11 cellular contexts compared by ENCODE assay signal in the genomic region with DNA sequence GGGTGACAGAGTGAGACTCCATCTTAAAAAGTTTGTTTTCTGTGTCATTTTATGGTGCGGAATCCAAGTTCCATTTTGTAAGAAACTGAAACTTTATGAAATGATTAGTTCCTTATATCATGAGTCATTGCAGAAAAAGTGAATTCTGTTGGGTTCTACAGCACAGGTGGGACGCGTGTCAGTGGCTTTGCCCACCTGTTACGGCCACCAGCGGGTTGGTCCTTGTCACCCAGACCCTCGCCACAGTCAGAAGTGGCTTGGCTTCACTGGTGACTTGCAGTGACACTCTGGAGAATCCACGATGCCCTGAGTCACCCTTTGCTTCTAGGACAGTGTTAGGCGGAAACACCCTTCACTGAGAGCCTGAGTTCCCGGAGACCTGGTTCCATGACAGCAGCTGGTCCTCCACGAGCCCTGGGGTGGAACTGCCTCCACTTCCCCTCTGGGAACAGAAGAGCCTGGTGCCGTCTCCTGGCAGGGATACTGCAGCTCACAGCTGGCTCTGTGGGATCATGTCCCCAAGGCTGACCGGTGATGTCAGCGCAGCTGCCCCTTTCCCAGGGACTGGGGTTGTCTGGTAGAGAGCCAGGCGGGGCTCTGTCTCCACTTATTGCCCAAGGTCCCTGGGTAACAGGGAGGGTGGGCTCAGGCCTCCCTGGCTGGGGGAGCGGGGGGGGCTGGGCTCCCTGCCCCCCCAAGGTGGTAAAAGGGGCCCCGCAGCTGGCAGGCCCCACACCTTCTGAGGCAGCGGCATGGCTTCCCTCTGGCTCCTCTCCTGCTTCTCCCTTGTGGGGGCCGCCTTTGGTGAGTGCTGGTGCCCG. TPM values are rescaled to one million over a fixed set of nuclear protein-coding genes. Genes with fewer than 3 reads are reported as not detected.
DNase-seq lines count a peak whose midpoint lies in the region; ATAC-seq and TF ChIP-seq lines count a peak whose summit lies in the region.
"Had no signal": no experiment of that assay in that cellular context is flagged by ENCODE, and none has a peak within 500 bp of the region (broad histone marks: within the 10 kb centered on the region; RNA-seq: fewer than 3 reads in every experiment).

Gene CTRB1 (plus strand): TSS at position 733 of the 821 bp plus-strand sequence. CDS start 20 bp downstream, at position 753.

- no peaks in the 10 kb centered on the region for H3K4me1 Mint-ChIP-seq in WTC11

- no peak within 1 kb of the TSS for H3K4me3 Mint-ChIP-seq in WTC11

- H3K9ac ChIP-seq in OCI-LY1 (ENCODE audit: low read length): no peak within 1 kb of the TSS

- peaks cover 14% of the 10 kb centered on the region for H3K4me1 ChIP-seq in OCI-LY1 (ENCODE audit: insufficient read depth, low read length, severe bottlenecking)

- no peak within 1 kb of the TSS for H2AFZ ChIP-seq in OCI-LY1 (ENCODE audit: low read length)

- POLR2A ChIA-PET in WTC11 (lab: Charles Lee): no interaction called here

- no peak within 1 kb of the TSS for H3K27ac Mint-ChIP-seq in WTC11

- ATAC-seq in GM18502 (IDR thresholded peaks at IDR 0.05; ENCODE audit: poor library complexity, unreplicated experiment) (peak; percentile 83), GM21526 (IDR thresholded peaks at IDR 0.05; ENCODE audit: low FRiP score, unreplicated experiment) (peak; percentile 79), WTC11 (no peak)

- H3K27ac ChIP-seq in OCI-LY1 (ENCODE audit: low read depth, low read length, poor library complexity, severe bottlenecking): no peak within 1 kb of the TSS

- CTCF ChIA-PET in WTC11 (lab: Charles Lee): interaction anchor here (3.0 kb wide), 1 partner anchor 15 kb away, joined by 12 read pairs; no protein-coding TSS in a partner anchor

- H3K36me3 ChIP-seq in OCI-LY1 (ENCODE audit: insufficient read depth, low read length): no peaks in the 10 kb centered on the region; the same call in 1 of the 2 replicates

- no peak for DNase-seq in mucosa of gallbladder (ENCODE audit: low spot score)
- no peak for DNase-seq in DMS153 treated with DMSO at 0.1 percent for 48 hours (lab: John Stamatoyannopoulos, UW; ENCODE audit: unreplicated experiment)
- DNase-seq in WTC11 (ENCODE audit: low spot score): no peak
- DNase-seq in HuH-7.5 (ENCODE audit: low spot score): no peak
- no peak for DNase-seq in HPDE6-E6E7 (ENCODE audit: extremely low spot score)
- DNase-seq: cerebellar nuclear complex, mammary epithelial cell had no signal

- no peaks in the 10 kb centered on the region for H4K20me1 ChIP-seq in OCI-LY1 (ENCODE audit: insufficient read depth, low read length)

- no peaks in the 10 kb centered on the region for H3K27me3 Mint-ChIP-seq in WTC11 (ENCODE audit: low read depth)

- H3K36me3 Mint-ChIP-seq in WTC11: no peaks in the 10 kb centered on the region

- H3K9me2 ChIP-seq in OCI-LY1 (ENCODE audit: low read depth, low read length): no peaks in the 10 kb centered on the region

- H3K9me3 Mint-ChIP-seq in WTC11: no peaks in the 10 kb centered on the region

- TF ChIP-seq CTCF in OCI-LY1 (IDR thresholded peaks at IDR 0.05; ENCODE audit: low read length): no peak
- no peak for TF ChIP-seq CTCF in WTC11 (IDR thresholded peaks at IDR 0.05)

- H3K27me3 ChIP-seq in OCI-LY1 (ENCODE audit: insufficient read depth, low read length): no peaks in the 10 kb centered on the region

- peak within 1 kb of the TSS; percentile 37; the same call in 1 of the 2 replicates for H3K4me2 ChIP-seq in OCI-LY1 (ENCODE audit: low read length)

- no peaks in the 10 kb centered on the region for H3F3A ChIP-seq in OCI-LY1 (ENCODE audit: insufficient read depth, low read length)

- no peaks in the 10 kb centered on the region for H3K79me2 ChIP-seq in OCI-LY1 (ENCODE audit: insufficient read depth, low read length)

- H3K9me3 ChIP-seq in OCI-LY1 (ENCODE audit: low read length): no peaks in the 10 kb centered on the region

- H3K4me3 ChIP-seq in OCI-LY1 (ENCODE audit: low read depth, low read length, poor library complexity, severe bottlenecking): no peak within 1 kb of the TSS

TF ChIP-seq in WTC11, 78 proteins besides CTCF, POLR2A, EP300 and RAD21 (continues in another document):
- TF ChIP-seq ATF1 (CRISPR knock-in tag; IDR thresholded peaks at IDR 0.05): no peak
- TF ChIP-seq, protein P1, sequence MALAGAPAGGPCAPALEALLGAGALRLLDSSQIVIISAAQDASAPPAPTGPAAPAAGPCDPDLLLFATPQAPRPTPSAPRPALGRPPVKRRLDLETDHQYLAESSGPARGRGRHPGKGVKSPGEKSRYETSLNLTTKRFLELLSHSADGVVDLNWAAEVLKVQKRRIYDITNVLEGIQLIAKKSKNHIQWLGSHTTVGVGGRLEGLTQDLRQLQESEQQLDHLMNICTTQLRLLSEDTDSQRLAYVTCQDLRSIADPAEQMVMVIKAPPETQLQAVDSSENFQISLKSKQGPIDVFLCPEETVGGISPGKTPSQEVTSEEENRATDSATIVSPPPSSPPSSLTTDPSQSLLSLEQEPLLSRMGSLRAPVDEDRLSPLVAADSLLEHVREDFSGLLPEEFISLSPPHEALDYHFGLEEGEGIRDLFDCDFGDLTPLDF (CRISPR knock-in tag; IDR thresholded peaks at IDR 0.05): no peak
- no peak for TF ChIP-seq PRDM15 (CRISPR knock-in tag; IDR thresholded peaks at IDR 0.05)
- no peak for TF ChIP-seq FOXP1 (CRISPR knock-in tag; IDR thresholded peaks at IDR 0.05; ENCODE audit: borderline replicate concordance)
- TF ChIP-seq ZNF423 (CRISPR knock-in tag; IDR thresholded peaks at IDR 0.05): no peak
- TF ChIP-seq, protein P2, sequence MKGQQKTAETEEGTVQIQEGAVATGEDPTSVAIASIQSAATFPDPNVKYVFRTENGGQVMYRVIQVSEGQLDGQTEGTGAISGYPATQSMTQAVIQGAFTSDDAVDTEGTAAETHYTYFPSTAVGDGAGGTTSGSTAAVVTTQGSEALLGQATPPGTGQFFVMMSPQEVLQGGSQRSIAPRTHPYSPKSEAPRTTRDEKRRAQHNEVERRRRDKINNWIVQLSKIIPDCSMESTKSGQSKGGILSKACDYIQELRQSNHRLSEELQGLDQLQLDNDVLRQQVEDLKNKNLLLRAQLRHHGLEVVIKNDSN (CRISPR knock-in tag; IDR thresholded peaks at IDR 0.05): no peak
- TF ChIP-seq, protein P3, sequence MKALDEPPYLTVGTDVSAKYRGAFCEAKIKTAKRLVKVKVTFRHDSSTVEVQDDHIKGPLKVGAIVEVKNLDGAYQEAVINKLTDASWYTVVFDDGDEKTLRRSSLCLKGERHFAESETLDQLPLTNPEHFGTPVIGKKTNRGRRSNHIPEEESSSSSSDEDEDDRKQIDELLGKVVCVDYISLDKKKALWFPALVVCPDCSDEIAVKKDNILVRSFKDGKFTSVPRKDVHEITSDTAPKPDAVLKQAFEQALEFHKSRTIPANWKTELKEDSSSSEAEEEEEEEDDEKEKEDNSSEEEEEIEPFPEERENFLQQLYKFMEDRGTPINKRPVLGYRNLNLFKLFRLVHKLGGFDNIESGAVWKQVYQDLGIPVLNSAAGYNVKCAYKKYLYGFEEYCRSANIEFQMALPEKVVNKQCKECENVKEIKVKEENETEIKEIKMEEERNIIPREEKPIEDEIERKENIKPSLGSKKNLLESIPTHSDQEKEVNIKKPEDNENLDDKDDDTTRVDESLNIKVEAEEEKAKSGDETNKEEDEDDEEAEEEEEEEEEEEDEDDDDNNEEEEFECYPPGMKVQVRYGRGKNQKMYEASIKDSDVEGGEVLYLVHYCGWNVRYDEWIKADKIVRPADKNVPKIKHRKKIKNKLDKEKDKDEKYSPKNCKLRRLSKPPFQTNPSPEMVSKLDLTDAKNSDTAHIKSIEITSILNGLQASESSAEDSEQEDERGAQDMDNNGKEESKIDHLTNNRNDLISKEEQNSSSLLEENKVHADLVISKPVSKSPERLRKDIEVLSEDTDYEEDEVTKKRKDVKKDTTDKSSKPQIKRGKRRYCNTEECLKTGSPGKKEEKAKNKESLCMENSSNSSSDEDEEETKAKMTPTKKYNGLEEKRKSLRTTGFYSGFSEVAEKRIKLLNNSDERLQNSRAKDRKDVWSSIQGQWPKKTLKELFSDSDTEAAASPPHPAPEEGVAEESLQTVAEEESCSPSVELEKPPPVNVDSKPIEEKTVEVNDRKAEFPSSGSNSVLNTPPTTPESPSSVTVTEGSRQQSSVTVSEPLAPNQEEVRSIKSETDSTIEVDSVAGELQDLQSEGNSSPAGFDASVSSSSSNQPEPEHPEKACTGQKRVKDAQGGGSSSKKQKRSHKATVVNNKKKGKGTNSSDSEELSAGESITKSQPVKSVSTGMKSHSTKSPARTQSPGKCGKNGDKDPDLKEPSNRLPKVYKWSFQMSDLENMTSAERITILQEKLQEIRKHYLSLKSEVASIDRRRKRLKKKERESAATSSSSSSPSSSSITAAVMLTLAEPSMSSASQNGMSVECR (CRISPR knock-in tag; IDR thresholded peaks at IDR 0.05; ENCODE audit: borderline replicate concordance): no peak
- no peak for TF ChIP-seq ZNF671 (CRISPR knock-in tag; IDR thresholded peaks at IDR 0.05)
- TF ChIP-seq TCF7 (CRISPR knock-in tag; IDR thresholded peaks at IDR 0.05; ENCODE audit: low read depth): no peak

RNA-seq across cellular contexts. Expression of gene CTRB1, which starts in this region (rescaled TPM):
- total RNA-seq in mucosa of gallbladder: 15.0 TPM
- total RNA-seq in WTC11 (2021): 3.9 to 5.7 TPM (median 5.7 TPM) in 3 replicates
- total RNA-seq: mammary epithelial cell, RPMI7951 had no signal
